ENCODE assay signal across 9 cellular contexts in genomic region chr6:33277663-33278391, GRCh38. TPM values are rescaled to one million over a fixed set of nuclear protein-coding genes. Genes with fewer than 3 reads are reported as not detected.
A peak's percentile ranks its signal among the peaks of the same experiment; 100 is the strongest.
DNase-seq lines count a peak whose midpoint lies in the region; ATAC-seq and TF ChIP-seq lines count a peak whose summit lies in the region.
"Had no signal": no experiment of that assay in that cellular context is flagged by ENCODE, and none has a peak within 500 bp of the region (broad histone marks: within the 10 kb centered on the region; RNA-seq: fewer than 3 reads in every experiment).

No MANE protein-coding gene starts in this region.

- peaks cover 0 to 78% of the 10 kb centered on the region in 2 donors for H3K36me3 ChIP-seq in gastroesophageal sphincter
- peaks cover 30% of the 10 kb centered on the region for H3K36me3 ChIP-seq in rectal smooth muscle tissue (ENCODE audit: control insufficient read depth, insufficient read depth, low read length)

- TF ChIP-seq POLR2A in gastroesophageal sphincter (IDR thresholded peaks at IDR 0.05) = no peak

- H3K4me3 ChIP-seq in gastroesophageal sphincter (peak overlapping the region; percentile 56 to 81), rectal smooth muscle tissue (ENCODE audit: low read length) (peak overlapping the region; percentile 83)

- H3K9me3 ChIP-seq in gastroesophageal sphincter = no peaks in the 10 kb centered on the region

- H3K27me3 ChIP-seq in gastroesophageal sphincter (no peaks in the 10 kb centered on the region), rectal smooth muscle tissue (ENCODE audit: control insufficient read depth, insufficient read depth, low read length) (no peaks in the 10 kb centered on the region)

- H3K4me1 ChIP-seq in gastroesophageal sphincter = peaks cover under 1 to 69% (median 35%) of the 10 kb centered on the region in 3 donors
- peaks cover 20% of the 10 kb centered on the region for H3K4me1 ChIP-seq in rectal smooth muscle tissue (ENCODE audit: control insufficient read depth, insufficient read depth, low read length)

- ATAC-seq in HG03095 (IDR thresholded peaks at IDR 0.05; ENCODE audit: unreplicated experiment) (peak; percentile 17), gastroesophageal sphincter (no peak), HG02759 (IDR thresholded peaks at IDR 0.05; ENCODE audit: unreplicated experiment) (no peak)

- WGBS in gastroesophageal sphincter (ENCODE audit: low coverage in 1 of 2), 2 donors = 48% methylated on average over 2 of the region's 39 CpGs; no CpG with 5 or more reads in 1 of the 2 donors

- no peak for TF ChIP-seq CTCF in gastroesophageal sphincter (IDR thresholded peaks at IDR 0.05)

- peak overlapping the region; percentile 75 for H3K9ac ChIP-seq in rectal smooth muscle tissue (ENCODE audit: low read length)

- peak; percentile 50 for DNase-seq in Daoy (ENCODE audit: low read depth)
- peak; percentile 60 for DNase-seq in activated T-cell treated with anti-CD3 and anti-CD28 coated beads, Interleukin-2, amount 50 U/mL, for 48 hours
- DNase-seq in KG1 (lab: John Stamatoyannopoulos, UW) = no peak
- no peak for DNase-seq in effector CD4-positive, alpha-beta T cell

- peak overlapping the region; percentile 73 to 96 (median 91) for H3K27ac ChIP-seq in gastroesophageal sphincter
- H3K27ac ChIP-seq in rectal smooth muscle tissue (ENCODE audit: low read depth, low read length) = peak overlapping the region; percentile 87

- no peak for TF ChIP-seq EP300 in gastroesophageal sphincter (IDR thresholded peaks at IDR 0.05)

RNA-seq across cellular contexts. Expression of gene B3GALT4, which starts 0.9 kb away (rescaled TPM):
- total RNA-seq in Daoy (2014; rRNA removed; shearing (Covaris generic)) = 0.40 and 1.9 TPM in 2 replicates
- total RNA-seq in gastroesophageal sphincter = 10 to 100 TPM; 12.2 to 23.8 (median 17.3) TPM
- total RNA-seq: myocyte had no signal

RNA-seq across cellular contexts. Expression of gene RPS18, which starts 6.0 kb away (rescaled TPM):
- 5,669 and 7,419 TPM in 2 replicates for total RNA-seq in Daoy (2014; rRNA removed; shearing (Covaris generic))
- total RNA-seq in gastroesophageal sphincter = 1,000 to 10,000 TPM; 1,175 to 3,464 (median 2,399) TPM

RNA-seq across cellular contexts. Expression of gene VPS52, which starts 6.2 kb away (rescaled TPM):
- total RNA-seq in Daoy (2014; rRNA removed; shearing (Covaris generic)) = 33.4 and 37.4 TPM in 2 replicates
- total RNA-seq in gastroesophageal sphincter = 10 to 100 TPM; 18.1 to 45.5 (median 31.5) TPM

RNA-seq across cellular contexts. Expression of gene WDR46, which starts 11.2 kb away (rescaled TPM):
- total RNA-seq in Daoy (2014; rRNA removed; shearing (Covaris generic)) = 286 and 362 TPM in 2 replicates
- 10 to 100 TPM; 26.4 to 39.2 (median 35.6) TPM for total RNA-seq in gastroesophageal sphincter

RNA-seq across cellular contexts. Expression of gene PFDN6, which starts 11.6 kb away (rescaled TPM):
- 126 and 182 TPM in 2 replicates for total RNA-seq in Daoy (2014; rRNA removed; shearing (Covaris generic))
- 10 to 100 TPM; 40.6 to 55.5 (median 50.6) TPM for total RNA-seq in gastroesophageal sphincter

Comparison
In these comparisons a context has a peak if more than half of its experiments do, and no peak if none do; other contexts are left out.
1. DNase-seq: peak in Daoy (single experiment) and activated T-cell treated with anti-CD3 and anti-CD28 coated beads, Interleukin-2, amount 50 U/mL, for 48 hours (2 of 2); none in KG1 (single experiment) and effector CD4-positive, alpha-beta T cell (single experiment).